Comparison of ENCODE assay signal across 1 cellular context in the genomic region with DNA sequence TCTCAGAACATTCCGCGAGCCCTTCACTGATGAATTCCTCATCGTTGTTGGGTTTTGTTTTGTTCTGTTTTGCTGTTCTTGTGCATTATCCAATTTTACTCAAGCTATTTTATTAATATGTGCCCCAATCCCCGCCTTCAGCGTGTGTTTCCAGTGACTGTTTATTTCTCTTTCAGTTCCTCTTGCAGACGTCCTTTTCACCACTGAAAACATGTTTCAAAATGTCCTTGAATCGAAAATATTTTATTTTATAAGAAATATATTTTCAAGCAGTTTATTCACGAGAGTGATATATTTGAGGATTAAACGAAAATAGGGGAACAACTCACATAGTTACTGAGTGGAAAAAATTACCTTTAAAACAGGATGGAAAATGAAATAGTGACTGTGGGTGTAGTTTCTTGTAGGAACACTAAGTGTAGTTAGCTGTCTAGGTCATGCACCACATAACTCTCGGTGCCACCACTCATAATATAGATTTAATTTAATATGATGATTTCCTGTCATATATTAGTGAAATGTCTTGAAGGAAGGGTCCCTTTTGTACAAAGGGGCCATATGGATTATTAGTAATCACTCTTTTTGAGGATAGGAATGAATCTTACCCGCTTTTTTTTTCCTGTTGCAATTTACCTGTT.
TF ChIP-seq lines count a peak whose summit lies in the region.

No MANE protein-coding gene starts in this region.

TF ChIP-seq in GM12878, 131 proteins besides CTCF, POLR2A, EP300 and RAD21 (continued from another document):
- TF ChIP-seq, protein P1, sequence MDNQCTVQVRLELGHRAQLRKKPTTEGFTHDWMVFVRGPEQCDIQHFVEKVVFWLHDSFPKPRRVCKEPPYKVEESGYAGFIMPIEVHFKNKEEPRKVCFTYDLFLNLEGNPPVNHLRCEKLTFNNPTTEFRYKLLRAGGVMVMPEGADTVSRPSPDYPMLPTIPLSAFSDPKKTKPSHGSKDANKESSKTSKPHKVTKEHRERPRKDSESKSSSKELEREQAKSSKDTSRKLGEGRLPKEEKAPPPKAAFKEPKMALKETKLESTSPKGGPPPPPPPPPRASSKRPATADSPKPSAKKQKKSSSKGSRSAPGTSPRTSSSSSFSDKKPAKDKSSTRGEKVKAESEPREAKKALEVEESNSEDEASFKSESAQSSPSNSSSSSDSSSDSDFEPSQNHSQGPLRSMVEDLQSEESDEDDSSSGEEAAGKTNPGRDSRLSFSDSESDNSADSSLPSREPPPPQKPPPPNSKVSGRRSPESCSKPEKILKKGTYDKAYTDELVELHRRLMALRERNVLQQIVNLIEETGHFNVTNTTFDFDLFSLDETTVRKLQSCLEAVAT (IDR thresholded peaks at IDR 0.05): no peak
